ENCODE assay signal across 8 cellular contexts in the genomic region with DNA sequence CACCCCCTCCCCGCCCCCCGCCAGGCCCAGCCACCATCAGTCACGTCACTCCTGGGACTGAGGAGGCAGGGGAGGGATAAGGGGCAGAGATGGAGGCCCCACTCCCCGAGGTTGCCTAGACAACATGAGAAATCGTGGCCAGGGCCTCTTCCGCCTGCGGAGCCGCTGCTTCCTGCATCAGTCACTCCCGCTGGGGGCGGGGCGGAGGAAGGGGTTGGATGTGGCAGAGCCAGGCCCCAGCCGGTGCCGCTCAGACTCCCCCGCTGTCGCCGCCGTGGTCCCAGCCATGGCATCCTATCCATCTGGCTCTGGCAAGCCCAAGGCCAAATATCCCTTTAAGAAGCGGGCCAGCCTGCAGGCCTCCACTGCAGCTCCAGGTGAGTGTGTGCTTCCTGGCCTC. TPM values are rescaled to one million over a fixed set of nuclear protein-coding genes. Genes with fewer than 3 reads are reported as not detected.
DNase-seq lines count a peak whose midpoint lies in the region; ATAC-seq, FAIRE-seq and TF ChIP-seq lines count a peak whose summit lies in the region.

No MANE protein-coding gene starts in this region.

- DNase-seq in GM12891 (ENCODE audit: insufficient read length, low spot score) (peak; percentile 98), NCI-H1417 treated with DMSO at 0.1 percent for 48 hours (lab: John Stamatoyannopoulos, UW) (peak; percentile 62), SW 1271 (lab: John Stamatoyannopoulos, UW) (peak; percentile 79 to 89), adipocyte (ENCODE audit: low read depth) (peak; percentile 99), cardiac septum (ENCODE audit: low spot score) (peak; percentile 96), pons (ENCODE audit: low spot score) (peak; percentile 88), transverse colon (peak; percentile 94)

- H3K27ac ChIP-seq in transverse colon, result peak overlapping the region; percentile 83 to 89 (median 84)

- FAIRE-seq in GM12891 (lab: Jason Lieb, UNC), result peak; percentile 72

- ATAC-seq in HG02840 (IDR thresholded peaks at IDR 0.05; ENCODE audit: low FRiP score, unreplicated experiment), result peak; percentile 60

- no peak for TF ChIP-seq POLR2A in GM12891 (IDR thresholded peaks at IDR 0.05; ENCODE audit: low read depth, low read length)
- no peak for TF ChIP-seq POLR2A in transverse colon (IDR thresholded peaks at IDR 0.05)

- H3K36me3 ChIP-seq in adipocyte (ENCODE audit: control insufficient read depth, insufficient read depth, low read length, severe bottlenecking), result no peaks in the 10 kb centered on the region
- H3K36me3 ChIP-seq in transverse colon, result no peaks in the 10 kb centered on the region

- peak overlapping the region; percentile 95 for H3K9ac ChIP-seq in adipocyte (ENCODE audit: low read length)

- WGBS in transverse colon (ENCODE audit: low coverage in 1 of 2), 2 donors, result 0% methylated on average over 14 of the region's 18 CpGs; no CpG with 5 or more reads in 1 of the 2 donors

- in situ Hi-C loops in transverse colon (cut with MboI; ENCODE audit: low pct_ligation_motif_present in 1 of 4, low pct_unique_long_range_greater_than_20kb in 1 of 4, low sequenced_read_pairs in 3 of 4), result loop anchor here in 2 of 4 donors (5.0 to 10.0 kb wide), 2 partner anchors 74 to 76 kb away; a partner anchor contains a TSS

- intact Hi-C loops in cardiac septum (cut with DNase I) (loop anchor here (2.0 kb wide), 1 partner anchor 72 kb away; a partner anchor contains a TSS), transverse colon (cut with DNase I; ENCODE audit: low total_unique reads) (no loop called here)

- H3K9me3 ChIP-seq in adipocyte (ENCODE audit: control insufficient read depth, low read length) (no peaks in the 10 kb centered on the region), transverse colon (no peaks in the 10 kb centered on the region)

- H3K4me1 ChIP-seq in adipocyte (ENCODE audit: control insufficient read depth, insufficient read depth, low read length) (peaks cover 57% of the 10 kb centered on the region), transverse colon (peaks cover 9 to 48% (median 30%) of the 10 kb centered on the region in 4 donors)

- TF ChIP-seq CTCF in transverse colon (IDR thresholded peaks at IDR 0.05), result no peak

- H3K4me3 ChIP-seq in adipocyte (ENCODE audit: low read length) (peak overlapping the region; percentile 86), transverse colon (peak overlapping the region; percentile 55 to 60 (median 56))

- TF ChIP-seq EP300 in transverse colon (IDR thresholded peaks at IDR 0.05; ENCODE audit: low read depth), result no peak

- H3K27me3 ChIP-seq in adipocyte (replicated peaks; ENCODE audit: control insufficient read depth, insufficient read depth, low read length) (no peaks in the 10 kb centered on the region), transverse colon (no peaks in the 10 kb centered on the region)

TF ChIP-seq in GM12891, 5 proteins besides CTCF, POLR2A, EP300 and RAD21:
- TF ChIP-seq PAX5 (IDR thresholded peaks at IDR 0.05; ENCODE audit: insufficient read depth, low read length, severe bottlenecking) (no peak), TAF1 (IDR thresholded peaks at IDR 0.05; ENCODE audit: low read depth, low read length) (no peak), POLR2AphosphoS5 (IDR thresholded peaks at IDR 0.05; ENCODE audit: low read depth, low read length) (no peak), SPI1 (IDR thresholded peaks at IDR 0.05; ENCODE audit: low read depth, low read length) (0 out of 2 replicates have a peak, but pooled peaks have one; percentile 10), POU2F2 (IDR thresholded peaks at IDR 0.05; ENCODE audit: low read depth, low read length) (no peak)

RNA-seq across cellular contexts. Expression of a gene that starts 1.3 kb away (rescaled TPM):
- polyA plus RNA-seq in GM12891 (2012; ENCODE audit: low read depth, missing spikeins), result 52.7 TPM
- 16.7 TPM for total RNA-seq in cardiac septum
- total RNA-seq in transverse colon, result 10 to 100 TPM; 21.3 to 59.7 (median 39.0) TPM

RNA-seq across cellular contexts. Expression of a gene that starts 1.5 kb away (rescaled TPM):
- 0.27 TPM for polyA plus RNA-seq in GM12891 (2012; ENCODE audit: low read depth, missing spikeins)
- total RNA-seq in cardiac septum (not detected), transverse colon (not detected)

RNA-seq across cellular contexts. Expression of a gene that starts 35.0 kb away (rescaled TPM):
- 13.9 TPM for polyA plus RNA-seq in GM12891 (2012; ENCODE audit: low read depth, missing spikeins)
- total RNA-seq in cardiac septum (33.0 TPM), transverse colon (100 to 1,000 TPM in 2 of 4 donors, 10 to 100 TPM in 2; 64.9 to 104 (median 94.8) TPM)

RNA-seq across cellular contexts. Expression of a gene that starts 47.0 kb away (rescaled TPM):
- polyA plus RNA-seq in GM12891 (2012; ENCODE audit: low read depth, missing spikeins), result 94.6 TPM
- 43.5 TPM for total RNA-seq in cardiac septum
- 10 to 100 TPM; 27.0 to 87.5 (median 57.2) TPM for total RNA-seq in transverse colon

Comparison
In these comparisons a context has a peak if more than half of its experiments do, and no peak if none do; other contexts are left out.
1. Peak in every context shown above with its lines: DNase-seq, ATAC-seq, H3K4me3 ChIP-seq and H3K27ac ChIP-seq.